ENCODE assay signal across 27 cellular contexts in genomic region chr3:116640119-116640518, GRCh38.
"Had no signal": no experiment of that assay in that cellular context is flagged by ENCODE, and none has a peak within 500 bp of the region (broad histone marks: within the 10 kb centered on the region; RNA-seq: fewer than 3 reads in every experiment).

No MANE protein-coding gene starts in this region.

- H3K4me1 ChIP-seq: neural progenitor cell, parathyroid adenoma, psoas muscle, right lobe of liver, spleen, suprapubic skin, testis, tibial artery, transverse colon, vagina had no signal

- ATAC-seq: naive thymus-derived CD4-positive, alpha-beta T cell; natural killer cell; psoas muscle; right lobe of liver; stimulated activated memory B cell treated with anti-CD40 and anti-IgM and Interleukin-4, amounts not matched to agents 10 μg/mL and 1 μg/mL and 100 μg/mL, for 72 hours; stimulated activated naive CD8-positive, alpha-beta T cell treated with anti-CD3 and anti-CD28 coated beads, Interleukin-15, amount 100 ng/mL, for 72 hours; stimulated activated naive CD8-positive, alpha-beta T cell treated with anti-CD3 and anti-CD28 coated beads, Interleukin-15, Interleukin-2, amounts not matched to agents 100 U/mL and 50 U/mL, for 24 hours had no signal

- H3K36me3 ChIP-seq: neural progenitor cell, ovary, right lobe of liver, spleen, suprapubic skin, tibial artery, transverse colon, vagina had no signal

- H3K27ac ChIP-seq: neural progenitor cell, ovary, parathyroid adenoma, psoas muscle, right lobe of liver, skin epidermis, spleen, suprapubic skin, testis, tibial artery, transverse colon, vagina had no signal

- H3K4me3 ChIP-seq: neural progenitor cell, ovary, psoas muscle, right lobe of liver, skin epidermis, smooth muscle cell, spleen, suprapubic skin, testis, tibial artery, transverse colon, vagina had no signal

- DNase-seq: naive thymus-derived CD4-positive, alpha-beta T cell; natural killer cell; occipital lobe; ovary; posterior cingulate gyrus; psoas muscle; right lobe of liver; spleen; stimulated activated CD4-positive, alpha-beta T cell treated with anti-CD3 and anti-CD28 coated beads, Interleukin-12 subunit alpha, Interleukin-12 subunit beta, amount 100 ng/mL, for 4 hours; stimulated activated CD4-positive, alpha-beta T cell treated with anti-CD3 and anti-CD28 coated beads, Interleukin-1b, Interleukin-23, amount 100 ng/mL, for 48 hours; stimulated activated CD4-positive, alpha-beta T cell treated with anti-CD3 and anti-CD28 coated beads, Interleukin-4, amount 100 ng/mL, for 1 hour; stimulated activated CD4-positive, alpha-beta T cell treated with anti-CD3 and anti-CD28 coated beads, Interleukin-4, amount 100 ng/mL, for 4 hours; stimulated activated CD8-positive, alpha-beta memory T cell treated with anti-CD3 and anti-CD28 coated beads, Interleukin-4, amount 100 ng/mL, for 48 hours; stimulated activated naive CD4-positive, alpha-beta T cell; stimulated activated naive CD8-positive, alpha-beta T cell treated with anti-CD3 and anti-CD28 coated beads, Interleukin-15, amount 100 ng/mL, for 72 hours; stimulated activated naive CD8-positive, alpha-beta T cell treated with anti-CD3 and anti-CD28 coated beads, Interleukin-15, Interleukin-2, amounts not matched to agents 100 U/mL and 50 U/mL, for 24 hours; substantia nigra; testis; tibial artery; transverse colon had no signal

- H3K27me3 ChIP-seq: neural progenitor cell, ovary, right lobe of liver, spleen, suprapubic skin, testis, tibial artery, transverse colon, vagina had no signal

- H3K9me3 ChIP-seq: ovary, psoas muscle, right lobe of liver, spleen, suprapubic skin, testis, tibial artery, transverse colon, vagina had no signal
